Comparison of ENCODE assay signal across 1 cellular context in the genomic region with DNA sequence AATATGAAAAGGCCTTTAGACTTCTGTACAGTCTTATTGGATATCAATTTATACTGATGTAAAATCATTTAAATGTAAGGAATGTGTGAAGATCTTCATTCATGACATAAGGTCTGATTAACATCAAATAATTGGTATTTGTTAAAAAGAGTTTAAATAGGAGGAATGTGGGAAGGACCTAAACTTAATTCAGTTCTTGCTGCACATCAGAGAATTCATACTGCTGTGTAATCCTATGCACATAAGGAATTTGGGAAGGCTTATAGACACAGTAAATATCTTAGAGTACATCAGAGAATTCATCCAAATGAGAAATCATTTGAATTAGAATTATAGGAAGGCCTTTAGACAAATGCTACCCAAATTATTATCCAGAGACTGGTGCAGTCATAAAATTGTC.
A peak's percentile ranks its signal among the peaks of the same experiment; 100 is the strongest.
TF ChIP-seq lines count a peak whose summit lies in the region.

No MANE protein-coding gene starts in this region.

TF ChIP-seq in H1, 55 proteins besides CTCF, POLR2A, EP300 and RAD21:
- TF ChIP-seq ZNF274 (IDR thresholded peaks at IDR 0.05; ENCODE audit: borderline replicate concordance, extremely low read depth, low read length), result peak; percentile 67
- no peak for TF ChIP-seq EGR1 (IDR thresholded peaks at IDR 0.05; ENCODE audit: borderline replicate concordance, low read depth, low read length)
- TF ChIP-seq SIRT6 (IDR thresholded peaks at IDR 0.05; ENCODE audit: low read length), result no peak
